Comparison of ENCODE assay signal across 20 cellular contexts in genomic region chr18:66136039-66136438, GRCh38.
DNase-seq lines count a peak whose midpoint lies in the region; ATAC-seq and TF ChIP-seq lines count a peak whose summit lies in the region.
"Had no signal": no experiment of that assay in that cellular context is flagged by ENCODE, and none has a peak within 500 bp of the region (broad histone marks: within the 10 kb centered on the region; RNA-seq: fewer than 3 reads in every experiment).

No MANE protein-coding gene starts in this region.

- no peak overlapping the region for H3K4ac ChIP-seq in mesendoderm (ENCODE audit: low read depth, low read length)

- in situ Hi-C loops in astrocyte of the cerebellum (cut with HindIII; ENCODE audit: low sequenced_read_pairs) = no loop called here

- no peak overlapping the region for H2BK5ac ChIP-seq in mesendoderm (ENCODE audit: low read length)

- H3K36me3 ChIP-seq in HUES64 (ENCODE audit: insufficient read depth, low read length) = no peaks in the 10 kb centered on the region
- H3K36me3 ChIP-seq in mesendoderm (ENCODE audit: control insufficient read depth, insufficient read depth, low read length) = no peaks in the 10 kb centered on the region
- no peaks in the 10 kb centered on the region for H3K36me3 ChIP-seq in gastroesophageal sphincter
- H3K36me3 ChIP-seq: adrenal gland had no signal

- H3K23ac ChIP-seq in mesendoderm (ENCODE audit: low read length) = no peak overlapping the region

- no peak for TF ChIP-seq CTCF in astrocyte of the cerebellum (IDR thresholded peaks at IDR 0.05; ENCODE audit: low read depth, low read length, missing control alignments)
- TF ChIP-seq CTCF in gastroesophageal sphincter (IDR thresholded peaks at IDR 0.05) = no peak

- no peak overlapping the region for H2BK15ac ChIP-seq in mesendoderm (replicated peaks; ENCODE audit: low read depth)

- no CpG with 5 or more reads among the region's 1 CpG for WGBS in HUES64
- WGBS in mesendoderm (ENCODE audit: extremely low coverage, insufficient coverage, low lambda C conversion rate) = no CpG with 5 or more reads among the region's 1 CpG
- WGBS in gastroesophageal sphincter (ENCODE audit: low coverage in 1 of 2), 2 donors = 70 to 88% methylated on average over 1 of the region's 1 CpG

- DNase-seq in COLO668 (lab: John Stamatoyannopoulos, UW; ENCODE audit: unreplicated experiment) (peak; percentile 16), astrocyte of the cerebellum (ENCODE audit: low read depth) (peak; percentile 8), mesendoderm (peak; percentile 79), GF-D8 (lab: John Stamatoyannopoulos, UW) (no peak)
- no peak for DNase-seq in activated effector memory CD4-positive, alpha-beta T cell treated with Interleukin-2 at 50 U/mL for 16 hours
- DNase-seq: activated CD8-positive, alpha-beta memory T cell treated with anti-CD3 and anti-CD28 coated beads for 24 hours; adrenal gland; CD8-positive, alpha-beta memory T cell; cerebellar nuclear complex; foreskin keratinocyte; immature natural killer cell; mammary epithelial cell; NCI-H2029 treated with DMSO at 0.1 percent for 48 hours; NCI-H82; stimulated activated CD4-positive, alpha-beta T cell treated with anti-CD3 and anti-CD28 coated beads, Interleukin-2, amount 100 ng/mL, for 24 hours had no signal

- H3K9ac ChIP-seq in HUES64 (ENCODE audit: low read depth, low read length) (peak overlapping the region; percentile 66; the same call in 1 of the 2 replicates), mesendoderm (ENCODE audit: low read length) (no peak overlapping the region)

- H3K4me1 ChIP-seq in HUES64 (ENCODE audit: insufficient read depth, low read length) (peaks cover 24% of the 10 kb centered on the region; the same call in 1 of the 2 replicates), mesendoderm (ENCODE audit: control insufficient read depth, low read depth, low read length) (no peaks in the 10 kb centered on the region), gastroesophageal sphincter (no peaks in the 10 kb centered on the region)
- H3K4me1 ChIP-seq: adrenal gland had no signal

- no peaks in the 10 kb centered on the region for H3K9me3 ChIP-seq in HUES64 (ENCODE audit: insufficient read depth, low read depth, low read length)
- H3K9me3 ChIP-seq in gastroesophageal sphincter = no peaks in the 10 kb centered on the region
- H3K9me3 ChIP-seq: adrenal gland had no signal

- H3K27me3 ChIP-seq in HUES64 (ENCODE audit: insufficient read depth, low read length) (no peaks in the 10 kb centered on the region), mesendoderm (ENCODE audit: insufficient read depth, low read length, poor library complexity) (no peaks in the 10 kb centered on the region), gastroesophageal sphincter (no peaks in the 10 kb centered on the region)
- H3K27me3 ChIP-seq: adrenal gland, foreskin keratinocyte had no signal

- no peak overlapping the region for H2AK5ac ChIP-seq in mesendoderm (ENCODE audit: low read length)

- no peak overlapping the region for H4K5ac ChIP-seq in mesendoderm (ENCODE audit: low read length)

- no peak overlapping the region for H3K18ac ChIP-seq in mesendoderm (ENCODE audit: low read length)

- no peak for TF ChIP-seq POLR2A in gastroesophageal sphincter (IDR thresholded peaks at IDR 0.05)

- H3K79me2 ChIP-seq in mesendoderm (ENCODE audit: control insufficient read depth, insufficient read depth, low read length) = no peaks in the 10 kb centered on the region

- ATAC-seq in GM21447 (IDR thresholded peaks at IDR 0.05; ENCODE audit: unreplicated experiment) (no peak), gastroesophageal sphincter (no peak)
- ATAC-seq: foreskin keratinocyte, sciatic nerve had no signal

- no peak overlapping the region for H4K8ac ChIP-seq in mesendoderm (ENCODE audit: low read depth, low read length)

- H3K4me3 ChIP-seq in HUES64 (ENCODE audit: low read length) (no peak overlapping the region), astrocyte of the cerebellum (ENCODE audit: low read depth, low read length) (no peak overlapping the region), mesendoderm (ENCODE audit: low read length) (no peak overlapping the region), gastroesophageal sphincter (no peak overlapping the region)
- H3K4me3 ChIP-seq: adrenal gland had no signal

- TF ChIP-seq EP300 in gastroesophageal sphincter (IDR thresholded peaks at IDR 0.05) = no peak

- no peaks in the 10 kb centered on the region for H3K79me1 ChIP-seq in mesendoderm (ENCODE audit: low read length)

- H3K56ac ChIP-seq in mesendoderm (ENCODE audit: low read length) = no peak overlapping the region

- H2BK120ac ChIP-seq in mesendoderm (ENCODE audit: low read depth, low read length) = no peak overlapping the region

- H3K27ac ChIP-seq in HUES64 (ENCODE audit: low read depth, low read length) = peak overlapping the region; percentile 80
- no peak overlapping the region for H3K27ac ChIP-seq in mesendoderm (ENCODE audit: low read depth, low read length)
- H3K27ac ChIP-seq in gastroesophageal sphincter = no peak overlapping the region
- H3K27ac ChIP-seq: adrenal gland, foreskin keratinocyte, VCaP had no signal

- no peak overlapping the region for H3K4me2 ChIP-seq in mesendoderm (ENCODE audit: low read length)

Comparison
In these comparisons a context has a peak if more than half of its experiments do, and no peak if none do; other contexts are left out.
1. DNase-seq: peak in COLO668 (single experiment), astrocyte of the cerebellum (single experiment) and mesendoderm (single experiment); none in activated effector memory CD4-positive, alpha-beta T cell treated with Interleukin-2 at 50 U/mL for 16 hours (single experiment) and GF-D8 (single experiment).